17 cellular contexts compared by ENCODE assay signal in genomic region chr17:59327136-59327878, GRCh38. TPM values are rescaled to one million over a fixed set of nuclear protein-coding genes. Genes with fewer than 3 reads are reported as not detected.
DNase-seq lines count a peak whose midpoint lies in the region; ATAC-seq and TF ChIP-seq lines count a peak whose summit lies in the region.
"Had no signal": no experiment of that assay in that cellular context is flagged by ENCODE, and none has a peak within 500 bp of the region (broad histone marks: within the 10 kb centered on the region; RNA-seq: fewer than 3 reads in every experiment).

No MANE protein-coding gene starts in this region.

- no peak for TF ChIP-seq CTCF in VCaP (conservative IDR thresholded peaks at IDR 0.05)
- no peak for TF ChIP-seq CTCF in liver (IDR thresholded peaks at IDR 0.05; ENCODE audit: low read depth, low read length, missing input control)
- TF ChIP-seq CTCF in type B pancreatic cell (conservative IDR thresholded peaks at IDR 0.05) = no peak
- no peak for TF ChIP-seq CTCF in MM.1S (IDR thresholded peaks at IDR 0.05; ENCODE audit: low read length)
- TF ChIP-seq CTCF in tibial nerve (IDR thresholded peaks at IDR 0.05) = no peak

- no peak overlapping the region for H3K4me2 ChIP-seq in MM.1S (ENCODE audit: low read depth, low read length)

- no peak for TF ChIP-seq POLR2A in tibial nerve (IDR thresholded peaks at IDR 0.05)

- H3K27me3 Mint-ChIP-seq in activated naive CD8-positive, alpha-beta T cell = no peaks in the 10 kb centered on the region
- H3K27me3 Mint-ChIP-seq in activated naive CD8-positive, alpha-beta T cell treated with anti-CD3 and anti-CD28 coated beads, Interleukin-2, amount 50 U/mL, for 24 hours = no peaks in the 10 kb centered on the region
- H3K27me3 Mint-ChIP-seq in type B pancreatic cell = no peaks in the 10 kb centered on the region

- H3K4me3 ChIP-seq in liver (ENCODE audit: low read depth in 1 of 3, low read length in 3 of 3) = no peak overlapping the region
- H3K4me3 ChIP-seq in MM.1S (ENCODE audit: low read length) = no peak overlapping the region
- H3K4me3 ChIP-seq in tibial nerve = no peak overlapping the region
- H3K4me3 ChIP-seq: pancreas had no signal

- peak overlapping the region; percentile 91 for H3K27ac Mint-ChIP-seq in activated naive CD8-positive, alpha-beta T cell
- no peak overlapping the region for H3K27ac Mint-ChIP-seq in activated naive CD8-positive, alpha-beta T cell treated with anti-CD3 and anti-CD28 coated beads, Interleukin-2, amount 50 U/mL, for 24 hours
- peak overlapping the region; percentile 62 for H3K27ac Mint-ChIP-seq in type B pancreatic cell
- H3K27ac Mint-ChIP-seq: H9, WTC11 had no signal

- H3K9ac ChIP-seq in liver (ENCODE audit: low read depth in 1 of 2, low read length in 2 of 2) (no peak overlapping the region), MM.1S (ENCODE audit: low read length) (no peak overlapping the region)

- no peak for TF ChIP-seq EP300 in tibial nerve (IDR thresholded peaks at IDR 0.05)

- H3K4me1 ChIP-seq in liver (ENCODE audit: control insufficient read depth in 4 of 4, insufficient read depth in 4 of 4, low read length in 3 of 4) (peaks cover 9 to 37% (median 22%) of the 10 kb centered on the region in 4 donors), MM.1S (ENCODE audit: low read length) (peaks cover 20% of the 10 kb centered on the region), tibial nerve (peaks cover 0 to 32% (median 18%) of the 10 kb centered on the region in 4 donors)

- H2AFZ ChIP-seq in MM.1S (ENCODE audit: low read length) = no peak overlapping the region

- no peaks in the 10 kb centered on the region for H3K36me3 Mint-ChIP-seq in activated naive CD8-positive, alpha-beta T cell
- H3K36me3 Mint-ChIP-seq in activated naive CD8-positive, alpha-beta T cell treated with anti-CD3 and anti-CD28 coated beads, Interleukin-2, amount 50 U/mL, for 24 hours (ENCODE audit: low read depth) = no peaks in the 10 kb centered on the region
- no peaks in the 10 kb centered on the region for H3K36me3 Mint-ChIP-seq in type B pancreatic cell
- H3K36me3 Mint-ChIP-seq: WTC11 had no signal

- 89% methylated on average over 4 of the region's 4 CpGs for WGBS in liver
- WGBS in tibial nerve, 2 donors = 71 to 79% methylated on average over 4 of the region's 4 CpGs

- no peak for ATAC-seq in activated naive CD8-positive, alpha-beta T cell treated with anti-CD3 and anti-CD28 coated beads, Interleukin-2, amount 50 U/mL, for 24 hours
- ATAC-seq: pancreas, PC-3, WTC11 had no signal

- H3K9me2 ChIP-seq in MM.1S (replicated peaks; ENCODE audit: insufficient read depth, low read length) = no peaks in the 10 kb centered on the region

- no peaks in the 10 kb centered on the region for H3K79me2 ChIP-seq in MM.1S (ENCODE audit: low read length)

- H4K20me1 ChIP-seq in MM.1S (ENCODE audit: insufficient read depth, low read length) = no peaks in the 10 kb centered on the region

- H3K36me3 ChIP-seq in liver (ENCODE audit: control insufficient read depth in 4 of 4, insufficient read depth in 3 of 4, low read depth in 1 of 4, low read length in 3 of 4) (no peaks in the 10 kb centered on the region), MM.1S (replicated peaks; ENCODE audit: insufficient read depth, low read length) (no peaks in the 10 kb centered on the region), tibial nerve (no peaks in the 10 kb centered on the region)
- H3K36me3 ChIP-seq: pancreas had no signal

- H3K27me3 ChIP-seq in liver (ENCODE audit: control insufficient read depth in 4 of 4, insufficient read depth in 4 of 4, low read length in 3 of 4) (no peaks in the 10 kb centered on the region), MM.1S (replicated peaks; ENCODE audit: insufficient read depth, low read length) (no peaks in the 10 kb centered on the region), tibial nerve (no peaks in the 10 kb centered on the region)
- H3K27me3 ChIP-seq: pancreas had no signal

- no peaks in the 10 kb centered on the region for H3K9me3 Mint-ChIP-seq in activated naive CD8-positive, alpha-beta T cell (ENCODE audit: low read depth)
- no peaks in the 10 kb centered on the region for H3K9me3 Mint-ChIP-seq in activated naive CD8-positive, alpha-beta T cell treated with anti-CD3 and anti-CD28 coated beads, Interleukin-2, amount 50 U/mL, for 24 hours
- no peaks in the 10 kb centered on the region for H3K9me3 Mint-ChIP-seq in type B pancreatic cell
- H3K9me3 Mint-ChIP-seq: H9, WTC11 had no signal

- H3K4me3 Mint-ChIP-seq in activated naive CD8-positive, alpha-beta T cell = peak overlapping the region; percentile 43
- no peak overlapping the region for H3K4me3 Mint-ChIP-seq in activated naive CD8-positive, alpha-beta T cell treated with anti-CD3 and anti-CD28 coated beads, Interleukin-2, amount 50 U/mL, for 24 hours
- H3K4me3 Mint-ChIP-seq in type B pancreatic cell = no peak overlapping the region
- H3K4me3 Mint-ChIP-seq: H9, WTC11 had no signal

- no peak for DNase-seq in activated naive CD8-positive, alpha-beta T cell treated with anti-CD3 and anti-CD28 coated beads, Interleukin-2, amount 50 U/mL, for 24 hours
- no peak for DNase-seq in type B pancreatic cell (ENCODE audit: extremely low spot score, unreplicated experiment)
- no peak for DNase-seq in MM.1S
- DNase-seq in kidney tubule cell (ENCODE audit: low spot score) = no peak
- DNase-seq in tibial nerve (ENCODE audit: low spot score in 2 of 2) = no peak
- DNase-seq: activated CD8-positive, alpha-beta memory T cell treated with anti-CD3 and anti-CD28 coated beads, Interleukin-2, amount 50 U/mL, for 48 hours; amygdala; DND-41; H9; NCI-H1092 treated with DMSO at 0.1 percent for 48 hours; NCI-H226; pancreas had no signal

- no peak for TF ChIP-seq RAD21 in liver (IDR thresholded peaks at IDR 0.05)

- H3F3A ChIP-seq in MM.1S (ENCODE audit: insufficient read depth, low read length) = peaks cover 19% of the 10 kb centered on the region

- H3K9me3 ChIP-seq in liver (ENCODE audit: control insufficient read depth in 4 of 4, low read length in 3 of 4) = no peaks in the 10 kb centered on the region
- no peaks in the 10 kb centered on the region for H3K9me3 ChIP-seq in MM.1S (replicated peaks; ENCODE audit: insufficient read depth, low read length)
- H3K9me3 ChIP-seq in tibial nerve = no peaks in the 10 kb centered on the region
- H3K9me3 ChIP-seq: pancreas had no signal

- H3K4me1 Mint-ChIP-seq in activated naive CD8-positive, alpha-beta T cell (ENCODE audit: low read depth) = peaks cover 41% of the 10 kb centered on the region
- H3K4me1 Mint-ChIP-seq in activated naive CD8-positive, alpha-beta T cell treated with anti-CD3 and anti-CD28 coated beads, Interleukin-2, amount 50 U/mL, for 24 hours = peaks cover 40% of the 10 kb centered on the region
- peaks cover 34% of the 10 kb centered on the region for H3K4me1 Mint-ChIP-seq in type B pancreatic cell (ENCODE audit: unreplicated experiment)

- H3K27ac ChIP-seq in VCaP (peak overlapping the region; percentile 90), liver (ENCODE audit: low read depth in 1 of 2, low read length in 2 of 2) (peak overlapping the region; percentile 16 to 98), MM.1S (ENCODE audit: low read length) (no peak overlapping the region), tibial nerve (peak overlapping the region in 1 of 4 donors; percentile 33)

TF ChIP-seq in liver, 16 proteins besides CTCF, POLR2A, EP300 and RAD21:
- TF ChIP-seq GABPA (IDR thresholded peaks at IDR 0.05 in 1 of 2, conservative IDR thresholded peaks at IDR 0.05 in 1 of 2) (no peak), HNF4A (conservative IDR thresholded peaks at IDR 0.05) (no peak), FOXA1 (IDR thresholded peaks at IDR 0.05) (no peak), REST (IDR thresholded peaks at IDR 0.05) (no peak), EGR1 (IDR thresholded peaks at IDR 0.05; ENCODE audit: low read depth in 2 of 2) (no peak), TAF1 (conservative IDR thresholded peaks at IDR 0.05) (no peak), YY1 (IDR thresholded peaks at IDR 0.05) (no peak), SP1 (IDR thresholded peaks at IDR 0.05) (no peak)
- TF ChIP-seq, protein P1, sequence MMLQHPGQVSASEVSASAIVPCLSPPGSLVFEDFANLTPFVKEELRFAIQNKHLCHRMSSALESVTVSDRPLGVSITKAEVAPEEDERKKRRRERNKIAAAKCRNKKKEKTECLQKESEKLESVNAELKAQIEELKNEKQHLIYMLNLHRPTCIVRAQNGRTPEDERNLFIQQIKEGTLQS (IDR thresholded peaks at IDR 0.05) = no peak

RNA-seq across cellular contexts. Expression of gene YPEL2, which starts 4.1 kb away (rescaled TPM):
- total RNA-seq in liver = 10 to 100 TPM; 12.0 to 23.8 TPM
- 10 to 100 TPM in 1 of 2 donors, 1 to 10 TPM in 1; 4.2 to 10.6 TPM for polyA plus RNA-seq in liver
- total RNA-seq in type B pancreatic cell (ENCODE audit: low replicate concordance) = 11.0 and 14.7 TPM in 2 replicates
- 10 to 100 TPM; 33.6 to 59.9 (median 48.7) TPM for total RNA-seq in tibial nerve
